ENCODE assay signal across 8 cellular contexts in the genomic region with DNA sequence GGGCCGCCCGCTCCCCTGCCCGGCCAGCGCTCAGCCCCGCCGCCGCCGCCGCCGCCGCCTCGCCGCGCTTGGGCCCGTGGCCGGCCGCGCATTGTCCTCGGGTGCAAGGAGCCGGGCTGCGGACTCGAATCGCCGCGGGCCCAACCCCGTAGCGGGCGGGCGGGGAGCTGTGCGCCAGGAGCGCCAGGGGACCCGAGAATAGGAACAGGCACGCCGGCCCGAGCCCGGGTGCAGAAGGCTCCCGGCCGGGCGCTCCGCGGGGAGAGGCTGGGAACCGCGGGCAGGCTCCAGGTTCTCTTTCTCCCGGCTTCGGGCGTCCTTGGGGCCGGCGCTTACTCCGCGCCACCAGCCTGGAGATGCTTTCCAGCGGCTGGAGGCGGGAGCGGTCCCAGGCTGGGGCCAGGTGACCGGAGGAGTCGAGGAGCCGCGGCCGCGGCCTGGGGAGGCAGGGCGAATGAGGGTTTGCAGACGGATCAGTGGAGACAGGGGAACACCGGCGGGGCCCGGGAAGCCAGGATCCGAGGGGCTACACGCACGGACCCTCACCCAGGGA. TPM values are rescaled to one million over a fixed set of nuclear protein-coding genes. Genes with fewer than 3 reads are reported as not detected.
A peak's percentile ranks its signal among the peaks of the same experiment; 100 is the strongest.
DNase-seq lines count a peak whose midpoint lies in the region; ATAC-seq and TF ChIP-seq lines count a peak whose summit lies in the region.

No MANE protein-coding gene starts in this region.

- CTCF ChIA-PET in activated CD4-positive, alpha-beta T cell treated with anti-CD3 and anti-CD28 coated beads for 36 hours (lab: Charles Lee) = interaction anchor here (0.5 to 1.0 kb wide), 2 partner anchors 8 to 344 kb away, joined by 3 to 4 read pairs; no protein-coding TSS in a partner anchor

- peaks cover 18% of the 10 kb centered on the region for H3K4me1 Mint-ChIP-seq in activated CD4-positive, alpha-beta T cell treated with anti-CD3 and anti-CD28 coated beads for 36 hours
- H3K4me1 Mint-ChIP-seq in stimulated activated naive CD8-positive, alpha-beta T cell treated with anti-CD3 and anti-CD28 coated beads, Interleukin-15, Interleukin-2, amounts not matched to agents 100 ng/mL and 50 ng/mL, for 24 hours (ENCODE audit: low read depth) = peaks cover 10% of the 10 kb centered on the region

- POLR2A ChIA-PET in activated CD4-positive, alpha-beta T cell treated with anti-CD3 and anti-CD28 coated beads for 36 hours (lab: Charles Lee) = no interaction called here

- H3K36me3 Mint-ChIP-seq in activated CD4-positive, alpha-beta T cell treated with anti-CD3 and anti-CD28 coated beads for 36 hours (ENCODE audit: low read depth) = no peaks in the 10 kb centered on the region
- H3K36me3 Mint-ChIP-seq in stimulated activated naive CD8-positive, alpha-beta T cell treated with anti-CD3 and anti-CD28 coated beads, Interleukin-15, Interleukin-2, amounts not matched to agents 100 ng/mL and 50 ng/mL, for 24 hours (ENCODE audit: low read depth) = no peaks in the 10 kb centered on the region

- no peaks in the 10 kb centered on the region for H3K9me3 ChIP-seq in breast epithelium

- peak overlapping the region; percentile 51 for H3K27ac Mint-ChIP-seq in activated CD4-positive, alpha-beta T cell treated with anti-CD3 and anti-CD28 coated beads for 36 hours
- no peak overlapping the region for H3K27ac Mint-ChIP-seq in stimulated activated naive CD8-positive, alpha-beta T cell treated with anti-CD3 and anti-CD28 coated beads, Interleukin-15, Interleukin-2, amounts not matched to agents 100 ng/mL and 50 ng/mL, for 24 hours

- H3K9me3 Mint-ChIP-seq in activated CD4-positive, alpha-beta T cell treated with anti-CD3 and anti-CD28 coated beads for 36 hours (ENCODE audit: low read depth) = no peaks in the 10 kb centered on the region
- H3K9me3 Mint-ChIP-seq in stimulated activated naive CD8-positive, alpha-beta T cell treated with anti-CD3 and anti-CD28 coated beads, Interleukin-15, Interleukin-2, amounts not matched to agents 100 ng/mL and 50 ng/mL, for 24 hours = no peaks in the 10 kb centered on the region

- peak overlapping the region in 1 of 2 donors; percentile 51 for H3K27ac ChIP-seq in breast epithelium

- TF ChIP-seq POLR2A in breast epithelium (IDR thresholded peaks at IDR 0.05) = no peak

- H3K4me3 ChIP-seq in breast epithelium = peak overlapping the region; percentile 58 to 78 (median 65)

- peaks cover 58% of the 10 kb centered on the region for H3K27me3 Mint-ChIP-seq in activated CD4-positive, alpha-beta T cell treated with anti-CD3 and anti-CD28 coated beads for 36 hours
- H3K27me3 Mint-ChIP-seq in stimulated activated naive CD8-positive, alpha-beta T cell treated with anti-CD3 and anti-CD28 coated beads, Interleukin-15, Interleukin-2, amounts not matched to agents 100 ng/mL and 50 ng/mL, for 24 hours = peaks cover 70% of the 10 kb centered on the region

- intact Hi-C loops in activated CD4-positive, alpha-beta T cell treated with anti-CD3 and anti-CD28 coated beads for 36 hours (cut with DNase I, micrococcal nuclease) = loop anchor here in 1 of 2 experiments (2.0 to 10.0 kb wide), 2 partner anchors 54 to 710 kb away; a partner anchor contains a TSS
- intact Hi-C loops in breast epithelium (cut with DNase I; ENCODE audit: low total_unique reads) (no loop called here), left colon (cut with DNase I, micrococcal nuclease) (no loop called here)

- peak; percentile 10 for ATAC-seq in activated CD4-positive, alpha-beta T cell treated with anti-CD3 and anti-CD28 coated beads for 36 hours
- ATAC-seq in left colon (peak; percentile 33), GM19395 (IDR thresholded peaks at IDR 0.05; ENCODE audit: unreplicated experiment) (no peak), GM18520 (IDR thresholded peaks at IDR 0.05; ENCODE audit: unreplicated experiment) (no peak)

- peaks cover 0 to 24% of the 10 kb centered on the region in 2 donors for H3K27me3 ChIP-seq in breast epithelium

- peak overlapping the region; percentile 73 for H3K4me3 Mint-ChIP-seq in activated CD4-positive, alpha-beta T cell treated with anti-CD3 and anti-CD28 coated beads for 36 hours
- H3K4me3 Mint-ChIP-seq in stimulated activated naive CD8-positive, alpha-beta T cell treated with anti-CD3 and anti-CD28 coated beads, Interleukin-15, Interleukin-2, amounts not matched to agents 100 ng/mL and 50 ng/mL, for 24 hours = peak overlapping the region; percentile 83

- DNase-seq in activated CD4-positive, alpha-beta T cell treated with anti-CD3 and anti-CD28 coated beads for 36 hours = peak; percentile 27
- no peak for DNase-seq in activated CD4-positive, alpha-beta T cell treated with anti-CD3 and anti-CD28 coated beads, Interleukin-2, amount 50 U/mL, for 1 hour
- peak; percentile 42 for DNase-seq in NCI-H1105 treated with DMSO at 0.1 percent for 48 hours (lab: John Stamatoyannopoulos, UW)
- peak in 1 of 2 donors; percentile 56 for DNase-seq in breast epithelium (ENCODE audit: low spot score in 2 of 2)
- DNase-seq in left colon = peak in 1 of 2 donors; percentile 27

- no peaks in the 10 kb centered on the region for H3K4me1 ChIP-seq in breast epithelium

- TF ChIP-seq CTCF in breast epithelium (IDR thresholded peaks at IDR 0.05) = no peak

- no peaks in the 10 kb centered on the region for H3K36me3 ChIP-seq in breast epithelium

RNA-seq across cellular contexts. Expression of a gene that starts 0.6 kb away (rescaled TPM):
- total RNA-seq in activated CD4-positive, alpha-beta T cell treated with anti-CD3 and anti-CD28 coated beads for 36 hours = not detected
- total RNA-seq in breast epithelium (1 to 10 TPM in 1 of 3 donors, under 1 TPM in 2; 0.32 to 1.0 (median 0.66) TPM), left colon (1 to 10 TPM in 1 of 2 donors, under 1 TPM in 1; 0.49 to 1.5 TPM)

RNA-seq across cellular contexts. Expression of a gene that starts 53.8 kb away (rescaled TPM):
- total RNA-seq in activated CD4-positive, alpha-beta T cell treated with anti-CD3 and anti-CD28 coated beads for 36 hours = 10 to 100 TPM; 11.3 TPM
- total RNA-seq in breast epithelium (10 to 100 TPM; 20.6 to 26.2 (median 22.4) TPM), left colon (10 to 100 TPM; 11.3 to 13.3 TPM)

Comparison
In these comparisons a context has a peak if more than half of its experiments do, and no peak if none do; other contexts are left out.
1. ATAC-seq: peak in activated CD4-positive, alpha-beta T cell treated with anti-CD3 and anti-CD28 coated beads for 36 hours (single experiment) and left colon (single experiment); none in GM19395 (single experiment) and GM18520 (single experiment).